In genomic region chr17:39153541-39154111, GRCh38 we compare ENCODE assay signal across 8 cellular contexts. TPM values are rescaled to one million over a fixed set of nuclear protein-coding genes. Genes with fewer than 3 reads are reported as not detected.
A peak's percentile ranks its signal among the peaks of the same experiment; 100 is the strongest.
DNase-seq lines count a peak whose midpoint lies in the region; ATAC-seq and TF ChIP-seq lines count a peak whose summit lies in the region.

No MANE protein-coding gene starts in this region.

- H3K4me3 ChIP-seq in A673 (ENCODE audit: low read depth, low read length, poor library complexity, severe bottlenecking): peak overlapping the region; percentile 87
- peak overlapping the region; percentile 90 for H3K4me3 ChIP-seq in effector memory CD4-positive, alpha-beta T cell (ENCODE audit: insufficient read depth, low read depth, low read length, poor library complexity, severe bottlenecking)

- POLR2A ChIA-PET in A673 (lab: Charles Lee; ENCODE audit: low non-redundant PET): interaction anchor here (0.5 to 0.6 kb wide), 2 partner anchors 46 to 805 kb away, joined by 3 to 9 read pairs; partner anchors contain the start of gene RPL19

- TF ChIP-seq CTCF in A673 (conservative IDR thresholded peaks at IDR 0.05; ENCODE audit: low read depth, low read length): no peak

- ATAC-seq in GM18909 (IDR thresholded peaks at IDR 0.05; ENCODE audit: poor library complexity, unreplicated experiment): peak; percentile 48

- no peaks in the 10 kb centered on the region for H3K4me1 ChIP-seq in A673 (ENCODE audit: insufficient read depth, low read length, poor library complexity, severe bottlenecking)
- H3K4me1 ChIP-seq in effector memory CD4-positive, alpha-beta T cell (ENCODE audit: control insufficient read depth, insufficient read depth, low read length, poor library complexity, severe bottlenecking): peaks cover 15% of the 10 kb centered on the region

- H3K27me3 ChIP-seq in A673 (replicated peaks; ENCODE audit: insufficient read depth, low read depth, low read length, poor library complexity): no peaks in the 10 kb centered on the region
- peaks cover 8% of the 10 kb centered on the region for H3K27me3 ChIP-seq in effector memory CD4-positive, alpha-beta T cell (replicated peaks; ENCODE audit: control insufficient read depth, insufficient read depth, low read length, poor library complexity, severe bottlenecking)

- H3K9me3 ChIP-seq in A673 (ENCODE audit: low read depth, low read length, poor library complexity, severe bottlenecking): no peaks in the 10 kb centered on the region
- no peaks in the 10 kb centered on the region for H3K9me3 ChIP-seq in effector memory CD4-positive, alpha-beta T cell (ENCODE audit: control insufficient read depth, low read length)

- no peaks in the 10 kb centered on the region for H3K36me3 ChIP-seq in A673 (ENCODE audit: insufficient read depth, low read length, poor library complexity, severe bottlenecking)
- no peaks in the 10 kb centered on the region for H3K36me3 ChIP-seq in effector memory CD4-positive, alpha-beta T cell (ENCODE audit: control insufficient read depth, insufficient read depth, low read length)

- H3K27ac ChIP-seq in A673 (ENCODE audit: low read depth, low read length, poor library complexity, severe bottlenecking): peak overlapping the region; percentile 74
- H3K27ac ChIP-seq in effector memory CD4-positive, alpha-beta T cell (ENCODE audit: insufficient read depth, low read length, poor library complexity, severe bottlenecking): peak overlapping the region; percentile 56

- CTCF ChIA-PET in A673 (lab: Charles Lee): interaction anchor here (0.6 to 1.8 kb wide), 8 partner anchors 11 to 339 kb away, joined by 3 to 35 read pairs (median 5); no protein-coding TSS in a partner anchor

- peak; percentile 85 for DNase-seq in A673 (ENCODE audit: low spot score)
- peak; percentile 92 for DNase-seq in HT1080 (ENCODE audit: low read depth)
- DNase-seq in NOMO-1 (lab: John Stamatoyannopoulos, UW; ENCODE audit: unreplicated experiment in 2 of 2): peak; percentile 56 to 76
- peak; percentile 78 to 100 (median 100) for DNase-seq in activated CD8-positive, alpha-beta memory T cell treated with anti-CD3 and anti-CD28 coated beads for 48 hours (ENCODE audit: low read depth in 2 of 3, low spot score in 2 of 3)
- peak; percentile 84 to 91 (median 86) for DNase-seq in effector memory CD4-positive, alpha-beta T cell
- peak; percentile 91 for DNase-seq in lung microvascular endothelial cell (ENCODE audit: low read depth in 2 of 2)
- DNase-seq in stimulated activated CD4-positive, alpha-beta T cell treated with anti-CD3 and anti-CD28 coated beads, TNF-alpha, amount 100 ng/mL, for 1 hour (ENCODE audit: low read depth in 3 of 3, low spot score in 1 of 3): peak; percentile 85 to 98 (median 90)

- BruUV-seq in A673 (replicated peaks; lab: Mats Ljungman, UMichigan): no TSS peak

- intact Hi-C loops in A673 (cut with micrococcal nuclease; ENCODE audit: unreplicated experiment): loop anchor here (1.0 to 5.0 kb wide), 2 partner anchors 89 to 170 kb away; no protein-coding TSS in a partner anchor

RNA-seq across cellular contexts. Expression of gene PLXDC1, which starts 2.2 kb away (rescaled TPM):
- 0.28 and 0.75 TPM in 2 replicates for total RNA-seq in A673 (2021)
- total RNA-seq in HT1080 (2014; rRNA removed; shearing (Covaris generic)): 0.13 TPM in 1 of 2 replicates, not detected in the other
- not detected in 2 replicates for polyA plus RNA-seq in HT1080 (2015; cell fraction: cytosol; rRNA removed)
- 1.4 TPM in 1 of 2 replicates, not detected in the other for polyA plus RNA-seq in HT1080 (2015; cell fraction: nucleus; rRNA removed)
- total RNA-seq in lung microvascular endothelial cell: not detected in 2 replicates

RNA-seq across cellular contexts. Expression of gene ARL5C, which starts 12.3 kb away (rescaled TPM):
- not detected in 2 replicates for total RNA-seq in A673 (2021)
- not detected in 2 replicates for total RNA-seq in HT1080 (2014; rRNA removed; shearing (Covaris generic))
- polyA plus RNA-seq in HT1080 (2015; cell fraction: cytosol; rRNA removed): not detected in 2 replicates
- polyA plus RNA-seq in HT1080 (2015; cell fraction: nucleus; rRNA removed): not detected in 2 replicates
- total RNA-seq in lung microvascular endothelial cell: not detected in 2 replicates

RNA-seq across cellular contexts. Expression of gene CACNB1, which starts 43.8 kb away (rescaled TPM):
- total RNA-seq in A673 (2021) (8.0 and 10.4 TPM in 2 replicates), lung microvascular endothelial cell (0.65 and 0.99 TPM in 2 replicates)
- 5.2 and 5.9 TPM in 2 replicates for total RNA-seq in HT1080 (2014; rRNA removed; shearing (Covaris generic))
- polyA plus RNA-seq in HT1080 (2015; cell fraction: cytosol; rRNA removed): 3.1 and 4.7 TPM in 2 replicates
- 32.7 and 34.0 TPM in 2 replicates for polyA plus RNA-seq in HT1080 (2015; cell fraction: nucleus; rRNA removed)

RNA-seq across cellular contexts. Expression of gene RPL19, which starts 46.5 kb away (rescaled TPM):
- 950 and 1,115 TPM in 2 replicates for total RNA-seq in A673 (2021)
- total RNA-seq in HT1080 (2014; rRNA removed; shearing (Covaris generic)): 2,537 and 3,132 TPM in 2 replicates
- polyA plus RNA-seq in HT1080 (2015; cell fraction: cytosol; rRNA removed): 2,968 and 3,516 TPM in 2 replicates
- 1,144 and 1,284 TPM in 2 replicates for polyA plus RNA-seq in HT1080 (2015; cell fraction: nucleus; rRNA removed)
- total RNA-seq in lung microvascular endothelial cell: 1,196 TPM in 2 replicates

Comparison
In these comparisons a context has a peak if more than half of its experiments do, and no peak if none do; other contexts are left out.
1. Peak in every context shown above with its lines: DNase-seq, ATAC-seq, H3K4me3 ChIP-seq and H3K27ac ChIP-seq.